ENCODE assay signal across 23 cellular contexts in the genomic region with DNA sequence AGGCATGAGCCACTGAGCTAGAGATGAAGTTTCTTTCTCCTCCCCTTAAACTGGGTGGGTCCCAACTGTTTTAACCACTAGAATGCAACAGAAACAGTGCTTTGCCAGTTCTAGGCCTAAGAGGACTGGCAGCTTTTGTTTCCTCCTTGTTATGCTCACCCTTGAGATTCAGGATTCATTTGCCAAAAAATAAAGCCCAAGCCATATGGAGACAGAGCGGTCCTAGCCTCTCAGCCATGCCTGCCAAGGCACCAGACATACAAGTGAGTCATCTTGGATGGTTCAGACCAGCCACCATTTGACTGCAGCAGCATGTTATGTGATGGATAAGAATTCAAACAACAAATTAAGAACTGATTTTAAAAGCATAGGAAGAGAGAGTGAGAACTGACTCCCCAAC. TPM values are rescaled to one million over a fixed set of nuclear protein-coding genes. Genes with fewer than 3 reads are reported as not detected.
DNase-seq lines count a peak whose midpoint lies in the region; TF ChIP-seq lines count a peak whose summit lies in the region.
"Had no signal": no experiment of that assay in that cellular context is flagged by ENCODE, and none has a peak within 500 bp of the region (broad histone marks: within the 10 kb centered on the region; RNA-seq: fewer than 3 reads in every experiment).

No MANE protein-coding gene starts in this region.

- no peaks in the 10 kb centered on the region for H3K36me3 ChIP-seq in Caco-2 (ENCODE audit: control insufficient read depth, insufficient read depth, low read length)
- H3K36me3 ChIP-seq: tibial nerve had no signal

- no peaks in the 10 kb centered on the region for H3K9me3 ChIP-seq in Caco-2
- H3K9me3 ChIP-seq: tibial nerve had no signal

- intact Hi-C loops in Caco-2 (cut with micrococcal nuclease; ENCODE audit: unreplicated experiment) (no loop called here), posterior vena cava (cut with DNase I) (no loop called here)

- no peaks in the 10 kb centered on the region for H3K27me3 ChIP-seq in Caco-2 (replicated peaks; ENCODE audit: control insufficient read depth, insufficient read depth, low read length)
- H3K27me3 ChIP-seq: hepatocyte had no signal

- no peaks in the 10 kb centered on the region for H3K9me3 Mint-ChIP-seq in Caco-2 (ENCODE audit: unreplicated experiment)
- H3K9me3 Mint-ChIP-seq: activated B cell treated with CpG ODN at 0.5 μM for 24 hours; stimulated activated naive B cell treated with anti-CD40 and anti-IgM and Interleukin-4, amounts not matched to agents 10 μg/mL and 1 μg/mL and 100 μg/mL, for 72 hours had no signal

- no peaks in the 10 kb centered on the region for H3K36me3 Mint-ChIP-seq in Caco-2 (ENCODE audit: insufficient read depth, unreplicated experiment)
- H3K36me3 Mint-ChIP-seq: activated naive CD8-positive, alpha-beta T cell; CD4-positive, alpha-beta memory T cell had no signal

- H3K27me3 Mint-ChIP-seq in Caco-2 (ENCODE audit: insufficient read depth, unreplicated experiment), result no peaks in the 10 kb centered on the region

- H3K4me3 Mint-ChIP-seq in Caco-2 (ENCODE audit: unreplicated experiment), result no peak overlapping the region
- H3K4me3 Mint-ChIP-seq: activated B cell treated with CpG ODN at 0.5 μM for 24 hours; activated CD8-positive, alpha-beta T cell treated with anti-CD3 and anti-CD28 coated beads, Interleukin-2, amount 10 ng/mL, durations not matched to agents 7 days and 5 days; activated naive CD8-positive, alpha-beta T cell; CD4-positive, alpha-beta memory T cell; stimulated activated naive B cell treated with anti-CD40 and anti-IgM and Interleukin-4, amounts not matched to agents 10 μg/mL and 1 μg/mL and 100 μg/mL, for 72 hours had no signal

- H3K4me3 ChIP-seq in Caco-2 (ENCODE audit: low read depth, low read length), result no peak overlapping the region
- H3K4me3 ChIP-seq: hepatocyte, tibial nerve had no signal

- BruUV-seq in Caco-2 (replicated peaks; lab: Mats Ljungman, UMichigan), result no TSS peak

- peaks cover 15% of the 10 kb centered on the region for H3K4me1 ChIP-seq in Caco-2
- H3K4me1 ChIP-seq: tibial nerve had no signal

- H3K4me1 Mint-ChIP-seq in Caco-2 (ENCODE audit: low read depth, unreplicated experiment), result peaks cover 10% of the 10 kb centered on the region
- H3K4me1 Mint-ChIP-seq: activated B cell treated with CpG ODN at 0.5 μM for 24 hours; CD4-positive, alpha-beta memory T cell; stimulated activated naive B cell treated with anti-CD40 and anti-IgM and Interleukin-4, amounts not matched to agents 10 μg/mL and 1 μg/mL and 100 μg/mL, for 72 hours had no signal

- no peak for TF ChIP-seq CTCF in Caco-2 (IDR thresholded peaks at IDR 0.05; ENCODE audit: insufficient read depth in 1 of 2, low read depth in 1 of 2, low read length in 1 of 2, severe bottlenecking in 1 of 2, unreplicated experiment in 1 of 2)

- no peak overlapping the region for H3K27ac Mint-ChIP-seq in Caco-2 (ENCODE audit: unreplicated experiment)
- H3K27ac Mint-ChIP-seq: activated B cell treated with CpG ODN at 0.5 μM for 24 hours; activated CD8-positive, alpha-beta T cell treated with anti-CD3 and anti-CD28 coated beads, Interleukin-2, amount 10 ng/mL, durations not matched to agents 7 days and 5 days; activated naive CD8-positive, alpha-beta T cell; stimulated activated naive B cell treated with anti-CD40 and anti-IgM and Interleukin-4, amounts not matched to agents 10 μg/mL and 1 μg/mL and 100 μg/mL, for 72 hours had no signal

- DNase-seq in AG08395 (ENCODE audit: low spot score) (peak; percentile 32), GM04503 (ENCODE audit: low read depth) (peak; percentile 7), amniotic epithelial cell (ENCODE audit: low read depth) (peak; percentile 2), fibroblast of peridontal ligament (ENCODE audit: extremely low read depth) (peak; percentile 31), Caco-2 (no peak), posterior vena cava (ENCODE audit: low spot score) (no peak), NCI-H1930 (lab: John Stamatoyannopoulos, UW) (no peak)
- DNase-seq in stimulated activated naive CD4-positive, alpha-beta T cell treated with Interleukin-2 at 50 U/mL for 16 hours (lab: John Stamatoyannopoulos, UW), result no peak
- DNase-seq: activated B cell treated with CpG ODN at 0.5 μM for 24 hours; activated CD8-positive, alpha-beta T cell treated with anti-CD3 and anti-CD28 coated beads, Interleukin-2, amount 10 ng/mL, durations not matched to agents 7 days and 5 days; activated T-cell treated with anti-CD3 and anti-CD28 coated beads, Interleukin-2, amount 50 U/mL, for 48 hours; CD4-positive, alpha-beta memory T cell; effector CD4-positive, alpha-beta T cell; kidney; NCI-H2029; NCI-H526 treated with DMSO at 0.1 percent for 48 hours; SIG-M5; stimulated activated naive B cell treated with anti-CD40 and anti-IgM and Interleukin-4, amounts not matched to agents 10 μg/mL and 1 μg/mL and 100 μg/mL, for 72 hours; T-helper 2 cell had no signal

- POLR2A ChIA-PET in Caco-2 (lab: Charles Lee), result no interaction called here

- CTCF ChIA-PET in Caco-2 (lab: Charles Lee), result no interaction called here

RNA-seq across cellular contexts. Expression of a gene that starts 38.1 kb away (rescaled TPM):
- total RNA-seq in Caco-2 (2022), result 1.7 and 1.9 TPM in 2 replicates
- total RNA-seq in posterior vena cava, result 1 to 10 TPM; 3.9 to 6.8 TPM
- total RNA-seq: activated CD8-positive, alpha-beta T cell treated with anti-CD3 and anti-CD28 coated beads, Interleukin-2, amount 10 ng/mL, durations not matched to agents 7 days and 5 days; CD4-positive, alpha-beta memory T cell; fibroblast of lung had no signal

Comparison
In these comparisons a context has a peak if more than half of its experiments do, and no peak if none do; other contexts are left out.
1. DNase-seq: peak in AG08395 (single experiment), GM04503 (single experiment), amniotic epithelial cell (single experiment) and fibroblast of peridontal ligament (single experiment); none in stimulated activated naive CD4-positive, alpha-beta T cell treated with Interleukin-2 at 50 U/mL for 16 hours (single experiment), Caco-2 (0 of 2), posterior vena cava (single experiment) and NCI-H1930 (0 of 2).